12 cellular contexts compared by ENCODE assay signal in genomic region chr15:83904107-83904720, GRCh38.
DNase-seq lines count a peak whose midpoint lies in the region; ATAC-seq, FAIRE-seq and TF ChIP-seq lines count a peak whose summit lies in the region.
"Had no signal": no experiment of that assay in that cellular context is flagged by ENCODE, and none has a peak within 500 bp of the region (broad histone marks: within the 10 kb centered on the region; RNA-seq: fewer than 3 reads in every experiment).

No MANE protein-coding gene starts in this region.

- no peak overlapping the region for H3K4me2 ChIP-seq in hepatocyte
- no peak overlapping the region for H3K4me2 ChIP-seq in trophoblast cell (ENCODE audit: low read length)

- no peak overlapping the region for H4K8ac ChIP-seq in trophoblast cell (ENCODE audit: low read depth, low read length)

- no peaks in the 10 kb centered on the region for H3K9me2 ChIP-seq in hepatocyte (replicated peaks; ENCODE audit: insufficient read depth)

- no peak overlapping the region for H3K27ac Mint-ChIP-seq in stimulated activated effector memory CD8-positive, alpha-beta T cell treated with anti-CD3 and anti-CD28 coated beads, Interleukin-12 subunit alpha, Interleukin-12 subunit beta, amount 100 ng/mL, for 72 hours
- H3K27ac Mint-ChIP-seq: CD8-positive, alpha-beta T cell had no signal

- H3K79me1 ChIP-seq in trophoblast cell (ENCODE audit: low read length) = no peaks in the 10 kb centered on the region

- TF ChIP-seq CTCF in hepatocyte (IDR thresholded peaks at IDR 0.05; ENCODE audit: poor library complexity) = no peak

- no peak overlapping the region for H2BK5ac ChIP-seq in trophoblast cell (ENCODE audit: low read depth, low read length, poor library complexity)

- H3K9me3 ChIP-seq in hepatocyte (ENCODE audit: low read depth) = no peaks in the 10 kb centered on the region
- no peaks in the 10 kb centered on the region for H3K9me3 ChIP-seq in small intestine (ENCODE audit: control insufficient read depth, low read depth)
- no peaks in the 10 kb centered on the region for H3K9me3 ChIP-seq in trophoblast cell (ENCODE audit: insufficient read depth, low read depth, low read length)
- H3K9me3 ChIP-seq: esophagus squamous epithelium had no signal

- no peaks in the 10 kb centered on the region for H4K20me1 ChIP-seq in hepatocyte (ENCODE audit: insufficient read depth, poor library complexity, severe bottlenecking)

- no peak overlapping the region for H2BK12ac ChIP-seq in trophoblast cell (ENCODE audit: low read length)

- no peak overlapping the region for H2BK120ac ChIP-seq in trophoblast cell (ENCODE audit: insufficient read depth, low read length, poor library complexity)

- H3K27ac ChIP-seq in hepatocyte = peak overlapping the region; percentile 15
- H3K27ac ChIP-seq in small intestine (ENCODE audit: low read depth in 1 of 2, low read length in 1 of 2) = no peak overlapping the region
- no peak overlapping the region for H3K27ac ChIP-seq in trophoblast cell (ENCODE audit: low read depth, low read length)

- no peak overlapping the region for H4K91ac ChIP-seq in trophoblast cell (ENCODE audit: low read depth, low read length)

- H3K27me3 ChIP-seq in hepatocyte (peaks cover 3% of the 10 kb centered on the region), small intestine (ENCODE audit: control insufficient read depth in 2 of 2, insufficient read depth in 2 of 2, low read length in 2 of 2) (no peaks in the 10 kb centered on the region), trophoblast cell (ENCODE audit: insufficient read depth, low read length) (no peaks in the 10 kb centered on the region)
- H3K27me3 ChIP-seq: esophagus squamous epithelium had no signal

- H3K4me1 Mint-ChIP-seq in stimulated activated effector memory CD8-positive, alpha-beta T cell treated with anti-CD3 and anti-CD28 coated beads, Interleukin-12 subunit alpha, Interleukin-12 subunit beta, amount 100 ng/mL, for 72 hours = no peaks in the 10 kb centered on the region

- no peak overlapping the region for H2AFZ ChIP-seq in hepatocyte
- no peak overlapping the region for H2AFZ ChIP-seq in trophoblast cell (ENCODE audit: insufficient read depth, low read length, poor library complexity)

- H3K4me3 ChIP-seq in hepatocyte (no peak overlapping the region), small intestine (ENCODE audit: low read depth in 1 of 2, low read length in 2 of 2) (no peak overlapping the region), trophoblast cell (ENCODE audit: low read depth, low read length) (no peak overlapping the region)
- H3K4me3 ChIP-seq: esophagus squamous epithelium had no signal

- no peak overlapping the region for H3K23ac ChIP-seq in trophoblast cell (ENCODE audit: low read length)

- H3K14ac ChIP-seq in trophoblast cell (ENCODE audit: low read length) = no peak overlapping the region

- H2AK5ac ChIP-seq in trophoblast cell (ENCODE audit: low read length) = no peak overlapping the region

- H3K79me2 ChIP-seq in hepatocyte = no peaks in the 10 kb centered on the region
- H3K79me2 ChIP-seq in trophoblast cell (ENCODE audit: control insufficient read depth, insufficient read depth, low read length, poor library complexity) = no peaks in the 10 kb centered on the region

- 63% methylated on average over 7 of the region's 7 CpGs for WGBS in hepatocyte (ENCODE audit: low lambda C conversion rate, missing lambda C conversion rate)
- 52 to 71% (median 61%) methylated on average over 7 of the region's 7 CpGs for WGBS in small intestine, 3 donors
- no CpG with 5 or more reads among the region's 7 CpGs for WGBS in trophoblast cell (ENCODE audit: extremely low coverage, insufficient coverage, insufficient read length)

- H3K4ac ChIP-seq in trophoblast cell (ENCODE audit: low read depth, low read length) = no peak overlapping the region

- no peak for FAIRE-seq in small intestine (lab: Jason Lieb, UNC)

- no peaks in the 10 kb centered on the region for H3K36me3 Mint-ChIP-seq in stimulated activated effector memory CD8-positive, alpha-beta T cell treated with anti-CD3 and anti-CD28 coated beads, Interleukin-12 subunit alpha, Interleukin-12 subunit beta, amount 100 ng/mL, for 72 hours
- H3K36me3 Mint-ChIP-seq: CD8-positive, alpha-beta T cell had no signal

- no peak overlapping the region for H3K18ac ChIP-seq in trophoblast cell (ENCODE audit: low read length)

- no peak overlapping the region for H4K12ac ChIP-seq in trophoblast cell (ENCODE audit: low read depth, low read length)

- ATAC-seq in stimulated activated effector memory CD8-positive, alpha-beta T cell treated with anti-CD3 and anti-CD28 coated beads, Interleukin-12 subunit alpha, Interleukin-12 subunit beta, amount 100 ng/mL, for 72 hours = no peak
- ATAC-seq in HG03439 (IDR thresholded peaks at IDR 0.05; ENCODE audit: unreplicated experiment) = no peak
- ATAC-seq: CD8-positive, alpha-beta T cell had no signal

- no peak overlapping the region for H3K9ac ChIP-seq in trophoblast cell (ENCODE audit: low read length)

- H3K4me1 ChIP-seq in hepatocyte (ENCODE audit: insufficient read depth) (no peaks in the 10 kb centered on the region), small intestine (ENCODE audit: control insufficient read depth in 2 of 2, insufficient read depth in 1 of 2, low read depth in 1 of 2, low read length in 1 of 2) (no peaks in the 10 kb centered on the region), trophoblast cell (ENCODE audit: control insufficient read depth in 1 of 2, insufficient read depth in 2 of 2, low read length in 2 of 2) (no peaks in the 10 kb centered on the region)
- H3K4me1 ChIP-seq: esophagus squamous epithelium had no signal

- H3K36me3 ChIP-seq in hepatocyte (replicated peaks; ENCODE audit: insufficient read depth, low read depth) (no peaks in the 10 kb centered on the region), small intestine (ENCODE audit: control insufficient read depth in 2 of 2, insufficient read depth in 2 of 2, low read length in 2 of 2) (no peaks in the 10 kb centered on the region), trophoblast cell (ENCODE audit: control insufficient read depth in 1 of 2, insufficient read depth in 2 of 2, low read length in 2 of 2) (no peaks in the 10 kb centered on the region)
- H3K36me3 ChIP-seq: esophagus squamous epithelium had no signal

- no peak overlapping the region for H3K4me3 Mint-ChIP-seq in stimulated activated effector memory CD8-positive, alpha-beta T cell treated with anti-CD3 and anti-CD28 coated beads, Interleukin-12 subunit alpha, Interleukin-12 subunit beta, amount 100 ng/mL, for 72 hours
- H3K4me3 Mint-ChIP-seq: CD8-positive, alpha-beta T cell had no signal

- H3K9me3 Mint-ChIP-seq in stimulated activated effector memory CD8-positive, alpha-beta T cell treated with anti-CD3 and anti-CD28 coated beads, Interleukin-12 subunit alpha, Interleukin-12 subunit beta, amount 100 ng/mL, for 72 hours = no peaks in the 10 kb centered on the region
- H3K9me3 Mint-ChIP-seq: CD8-positive, alpha-beta T cell had no signal

- DNase-seq in GM04503 (ENCODE audit: low read depth) (peak; percentile 53), astrocyte of the hippocampus (ENCODE audit: low read depth, low spot score) (peak; percentile 21), hepatocyte (ENCODE audit: low spot score) (peak; percentile 16), small intestine (peak; percentile 1), trophoblast cell (no peak)
- DNase-seq in stimulated activated effector memory CD8-positive, alpha-beta T cell treated with anti-CD3 and anti-CD28 coated beads, Interleukin-12 subunit alpha, Interleukin-12 subunit beta, amount 100 ng/mL, for 72 hours (ENCODE audit: low spot score in 2 of 2) = no peak
- DNase-seq in activated CD8-positive, alpha-beta memory T cell treated with anti-CD3 and anti-CD28 coated beads, Interleukin-2, amount 50 U/mL, for 4 hours = no peak
- DNase-seq: CD8-positive, alpha-beta T cell; esophagus squamous epithelium; mesendoderm; NCI-H1436 treated with DMSO at 0.1 percent for 48 hours had no signal

Comparison
In these comparisons a context has a peak if more than half of its experiments do, and no peak if none do; other contexts are left out.
1. DNase-seq: peak in GM04503 (single experiment), astrocyte of the hippocampus (single experiment), hepatocyte (single experiment) and small intestine (single experiment); none in trophoblast cell (0 of 2), stimulated activated effector memory CD8-positive, alpha-beta T cell treated with anti-CD3 and anti-CD28 coated beads, Interleukin-12 subunit alpha, Interleukin-12 subunit beta, amount 100 ng/mL, for 72 hours (0 of 2) and activated CD8-positive, alpha-beta memory T cell treated with anti-CD3 and anti-CD28 coated beads, Interleukin-2, amount 50 U/mL, for 4 hours (single experiment).